In the genomic region with DNA sequence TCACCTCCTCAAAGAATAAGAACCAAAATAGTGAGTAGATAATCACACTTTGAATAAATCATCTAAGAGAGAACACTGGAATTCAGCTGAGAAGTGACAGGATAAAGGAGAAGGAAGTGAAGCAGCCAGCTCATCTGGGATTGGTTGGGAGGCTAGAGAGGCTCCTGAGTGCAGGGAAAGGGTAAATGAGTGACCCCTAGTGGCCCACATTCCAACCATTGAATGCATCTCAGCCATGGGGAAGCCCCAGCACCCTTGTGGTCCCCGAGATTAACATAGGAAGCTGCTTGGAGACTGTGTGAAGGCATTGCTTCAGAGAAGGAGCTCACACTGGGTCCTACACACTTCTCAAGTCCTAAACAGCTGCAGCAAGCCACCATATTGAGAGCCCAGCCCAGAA, we compare ENCODE assay signal across 12 cellular contexts.
A peak's percentile ranks its signal among the peaks of the same experiment; 100 is the strongest.
DNase-seq lines count a peak whose midpoint lies in the region; ATAC-seq, FAIRE-seq and TF ChIP-seq lines count a peak whose summit lies in the region.
"Had no signal": no experiment of that assay in that cellular context is flagged by ENCODE, and none has a peak within 500 bp of the region (broad histone marks: within the 10 kb centered on the region; RNA-seq: fewer than 3 reads in every experiment).

No MANE protein-coding gene starts in this region.

- H3K4me3 ChIP-seq in bronchial epithelial cell (ENCODE audit: low read depth, low read length), result no peak overlapping the region
- H3K4me3 ChIP-seq: dorsolateral prefrontal cortex had no signal

- intact Hi-C loops in Right ventricle myocardium superior (cut with DNase I), result no loop called here

- no peaks in the 10 kb centered on the region for H3K27me3 ChIP-seq in bronchial epithelial cell (ENCODE audit: control insufficient read depth, insufficient read depth, low read length)

- ATAC-seq in GM18519 (IDR thresholded peaks at IDR 0.05; ENCODE audit: low FRiP score, unreplicated experiment), result peak; percentile 54
- ATAC-seq in GM21390 (IDR thresholded peaks at IDR 0.05; ENCODE audit: unreplicated experiment), result peak; percentile 80
- ATAC-seq in HG03159 (IDR thresholded peaks at IDR 0.05; ENCODE audit: unreplicated experiment), result peak; percentile 74
- ATAC-seq in Right ventricle myocardium superior (ENCODE audit: poor library complexity), result no peak

- FAIRE-seq in bronchial epithelial cell (lab: Jason Lieb, UNC), result no peak
- no peak for FAIRE-seq in urothelium cell line (lab: Jason Lieb, UNC)

- DNase-seq in bronchial epithelial cell (ENCODE audit: low read depth), result no peak
- no peak for DNase-seq in DMS 273 treated with DMSO at 0.1 percent for 48 hours (lab: John Stamatoyannopoulos, UW)
- DNase-seq in Right ventricle myocardium superior, result no peak
- DNase-seq in urothelium cell line (ENCODE audit: low spot score), result no peak
- no peak for DNase-seq in NCI-H2107 treated with DMSO at 0.1 percent for 48 hours (lab: John Stamatoyannopoulos, UW; ENCODE audit: unreplicated experiment)
- DNase-seq: activated CD4-positive, alpha-beta T cell treated with anti-CD3 and anti-CD28 coated beads, Interleukin-2, amount 50 U/mL, for 4 hours; DMS153; dorsolateral prefrontal cortex; NCI-H2227 treated with DMSO at 0.1 percent for 48 hours had no signal

- TF ChIP-seq CTCF in bronchial epithelial cell (IDR thresholded peaks at IDR 0.05; ENCODE audit: insufficient read depth, low read length, severe bottlenecking), result peak; percentile 7

- no peaks in the 10 kb centered on the region for H3K36me3 ChIP-seq in bronchial epithelial cell (ENCODE audit: control insufficient read depth, insufficient read depth, low read length)
